Comparison of ENCODE assay signal across 15 cellular contexts in the genomic region with DNA sequence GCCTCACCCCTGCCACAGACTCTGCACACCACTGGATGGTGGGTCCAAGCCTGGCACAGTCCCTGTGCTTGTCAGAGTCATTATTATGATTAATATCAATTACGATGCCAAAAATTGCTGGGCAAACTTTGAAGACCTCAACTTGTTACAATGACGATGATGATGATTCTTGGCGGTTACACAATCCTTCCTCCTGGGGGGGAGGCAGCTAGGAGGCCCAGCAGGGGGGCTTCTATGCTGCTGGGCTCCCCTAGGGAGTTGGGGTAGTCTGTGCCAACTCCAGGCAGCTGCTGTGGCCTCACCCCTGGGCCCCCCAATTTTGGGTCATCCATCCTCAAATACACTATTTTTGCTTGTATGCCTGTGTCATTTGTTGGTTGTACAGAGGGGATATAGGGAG.
"Had no signal": no experiment of that assay in that cellular context is flagged by ENCODE, and none has a peak within 500 bp of the region (broad histone marks: within the 10 kb centered on the region; RNA-seq: fewer than 3 reads in every experiment).

No MANE protein-coding gene starts in this region.

- H3K27ac Mint-ChIP-seq: naive B cell had no signal

- DNase-seq: activated CD4-positive, alpha-beta T cell treated with anti-CD3 and anti-CD28 coated beads, Interleukin-2, amount 50 U/mL, for 48 hours; activated CD4-positive, CD25-positive, alpha-beta regulatory T cell treated with anti-CD3 and anti-CD28 coated beads, Interleukin-2, amount 50 U/mL, for 72 hours; activated naive CD4-positive, alpha-beta T cell treated with anti-CD3 and anti-CD28 coated beads, Interleukin-2, amount 50 U/mL, for 16 hours; amniotic stem cell; body of pancreas; caudate nucleus; colonic mucosa; left lung; naive B cell; pancreas; stimulated activated CD4-positive, alpha-beta T cell treated with anti-CD3 and anti-CD28 coated beads, Interleukin-12 subunit alpha, Interleukin-12 subunit beta, amount 100 ng/mL, for 4 hours; stimulated activated CD4-positive, alpha-beta T cell treated with anti-CD3 and anti-CD28 coated beads, Interleukin-2, amount 100 ng/mL, for 24 hours; T-helper 1 cell; T1000; upper lobe of right lung had no signal

- H3K4me3 Mint-ChIP-seq: naive B cell had no signal

- H3K36me3 Mint-ChIP-seq: naive B cell had no signal

- H3K27me3 Mint-ChIP-seq: naive B cell had no signal

- H3K9me3 Mint-ChIP-seq: naive B cell had no signal

- ATAC-seq: body of pancreas, left lung, pancreas, upper lobe of right lung had no signal
